In the genomic region with DNA sequence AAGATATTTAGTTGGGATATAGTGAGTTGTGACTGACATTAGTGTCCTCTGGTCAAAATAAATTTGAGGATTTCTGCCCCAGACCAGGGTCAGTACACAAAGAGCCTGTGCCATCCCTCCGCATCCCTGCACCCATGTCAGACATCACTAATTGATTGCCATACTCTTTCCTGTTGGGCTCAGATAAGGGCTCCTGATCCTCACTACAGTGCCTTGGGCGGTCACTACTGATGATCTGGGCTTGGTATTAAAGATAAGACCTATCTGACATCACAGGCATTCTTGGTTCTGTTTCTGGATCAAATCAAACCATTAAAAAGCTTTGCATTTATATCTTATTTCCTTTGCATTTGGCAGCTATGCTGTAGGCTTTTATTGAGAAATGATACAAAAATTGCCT, we compare ENCODE assay signal across 8 cellular contexts.
"Had no signal": no experiment of that assay in that cellular context is flagged by ENCODE, and none has a peak within 500 bp of the region (broad histone marks: within the 10 kb centered on the region; RNA-seq: fewer than 3 reads in every experiment).

No MANE protein-coding gene starts in this region.

- DNase-seq: GM23248, GOT3, H7, HFFc6, KBM-7 had no signal

- H3K36me3 Mint-ChIP-seq: IgD-negative memory B cell had no signal

- H3K4me3 Mint-ChIP-seq: HFFc6, IgD-negative memory B cell had no signal

- H3K9me3 Mint-ChIP-seq: HFFc6, IgD-negative memory B cell had no signal

- H3K4me1 Mint-ChIP-seq: IgD-negative memory B cell had no signal

- ATAC-seq: HCT116, HepG2 had no signal

- H3K27ac Mint-ChIP-seq: HFFc6, IgD-negative memory B cell had no signal
